Comparison of ENCODE assay signal across 9 cellular contexts in the genomic region with DNA sequence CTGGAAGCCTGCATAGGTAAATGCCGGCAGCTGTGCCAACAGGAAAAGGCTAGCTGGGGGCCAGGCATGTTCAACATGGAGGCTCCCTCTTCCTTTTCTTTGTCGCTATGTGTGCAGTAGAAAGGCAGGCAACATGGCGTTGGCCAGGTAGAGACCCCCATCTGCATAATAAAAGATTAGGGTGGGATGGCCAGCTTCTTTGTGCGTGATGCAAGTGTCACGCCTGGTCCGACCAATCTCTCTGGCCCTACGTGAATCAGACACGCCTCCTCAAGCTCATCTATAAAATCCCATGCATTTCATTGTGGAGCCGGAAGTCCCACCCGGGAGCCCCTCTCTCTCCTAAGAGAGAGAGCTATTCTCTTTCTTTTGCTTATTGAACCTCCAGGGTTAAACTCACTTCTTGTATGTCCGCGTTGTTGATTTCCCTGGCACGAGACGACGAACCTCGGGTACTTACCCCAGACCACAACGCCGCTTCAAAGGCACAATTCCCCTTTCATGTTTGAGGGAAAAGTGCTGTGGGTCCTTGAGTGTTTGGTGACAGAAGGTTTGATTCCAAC. TPM values are rescaled to one million over a fixed set of nuclear protein-coding genes. Genes with fewer than 3 reads are reported as not detected.
A peak's percentile ranks its signal among the peaks of the same experiment; 100 is the strongest.
DNase-seq lines count a peak whose midpoint lies in the region; ATAC-seq and TF ChIP-seq lines count a peak whose summit lies in the region.
"Had no signal": no experiment of that assay in that cellular context is flagged by ENCODE, and none has a peak within 500 bp of the region (broad histone marks: within the 10 kb centered on the region; RNA-seq: fewer than 3 reads in every experiment).

No MANE protein-coding gene starts in this region.

- peaks cover 45 to 46% of the 10 kb centered on the region in 2 experiments for H3K4me1 Mint-ChIP-seq in H9

- H4K20me1 ChIP-seq in H9 (ENCODE audit: control insufficient read depth, insufficient read depth, insufficient read length), result no peaks in the 10 kb centered on the region

- no peaks in the 10 kb centered on the region for H3K9me3 Mint-ChIP-seq in H9

- H3K23ac ChIP-seq in H9 (ENCODE audit: insufficient read length, low read depth, low read length), result no peak overlapping the region

- peak overlapping the region; percentile 99 for H2BK20ac ChIP-seq in H9 (ENCODE audit: low read depth, low read length, poor library complexity, severe bottlenecking)

- H3K36me3 Mint-ChIP-seq in H9 (ENCODE audit: insufficient read depth in 1 of 3, low read depth in 3 of 3), result no peaks in the 10 kb centered on the region

- no peak overlapping the region for H2BK15ac ChIP-seq in H9 (ENCODE audit: low read depth, low read length)

- peak overlapping the region; percentile 97 for H3K4ac ChIP-seq in H9 (ENCODE audit: low read depth, low read length)

- no peaks in the 10 kb centered on the region for H3K36me3 ChIP-seq in skeletal muscle satellite cell (ENCODE audit: insufficient read depth, low read length)

- no peaks in the 10 kb centered on the region; the same call in 1 of the 2 replicates for H3K27me3 Mint-ChIP-seq in H9 (ENCODE audit: low read depth)

- peak overlapping the region; percentile 97 for H4K8ac ChIP-seq in H9 (replicated peaks; ENCODE audit: insufficient read length, low read depth, low read length)

- H4K91ac ChIP-seq in H9 (ENCODE audit: insufficient read length, low read depth, low read length), result peak overlapping the region; percentile 99

- H3K9ac ChIP-seq in H9 (ENCODE audit: extremely low read depth, insufficient read length, low read length), result peak overlapping the region; percentile 100
- H3K9ac ChIP-seq in skeletal muscle satellite cell (ENCODE audit: low read depth, low read length), result peak overlapping the region; percentile 47

- no peaks in the 10 kb centered on the region for H3K79me1 ChIP-seq in H9 (ENCODE audit: insufficient read depth, low read depth, low read length, poor library complexity, severe bottlenecking)

- WGBS in H9 (ENCODE audit: extremely low coverage, insufficient read length, low lambda C conversion rate), result no CpG with 5 or more reads among the region's 18 CpGs

- H3K4me1 ChIP-seq in H9 (ENCODE audit: insufficient read depth, low read length) (peaks cover 12% of the 10 kb centered on the region; the same call in 1 of the 2 replicates), skeletal muscle satellite cell (ENCODE audit: control insufficient read depth, insufficient read depth, low read length) (peaks cover 11% of the 10 kb centered on the region)

- H3K14ac ChIP-seq in H9 (ENCODE audit: insufficient read depth, low read length), result peak overlapping the region; percentile 96; the same call in 1 of the 2 replicates

- peak overlapping the region; percentile 99 for H3K27ac Mint-ChIP-seq in H9

- peak overlapping the region; percentile 55 for H2BK12ac ChIP-seq in H9 (ENCODE audit: insufficient read length, low read depth, low read length)

- TF ChIP-seq CTCF in H9 (conservative IDR thresholded peaks at IDR 0.05) (no peak), fibroblast of mammary gland (conservative IDR thresholded peaks at IDR 0.05; ENCODE audit: control insufficient read depth, insufficient read depth, low read depth, low read length) (no peak)

- DNase-seq in H9 (peak; percentile 93), NCI-H82 treated with DMSO at 0.1 percent for 48 hours (lab: John Stamatoyannopoulos, UW; ENCODE audit: unreplicated experiment) (peak; percentile 14), fibroblast of mammary gland (ENCODE audit: low read depth) (no peak), ureter (ENCODE audit: low spot score) (no peak), mucosa of gallbladder (ENCODE audit: low spot score) (no peak)

- H3K4me2 ChIP-seq in H9 (ENCODE audit: insufficient read depth, insufficient read length, low read length) (peak overlapping the region; percentile 87), skeletal muscle satellite cell (ENCODE audit: low read length) (no peak overlapping the region)

- peak overlapping the region; percentile 99 for H4K5ac ChIP-seq in H9 (ENCODE audit: insufficient read length, low read depth, low read length)

- peak overlapping the region; percentile 99 for H3K18ac ChIP-seq in H9 (ENCODE audit: insufficient read length, low read depth, low read length)

- H3T11ph ChIP-seq in H9 (ENCODE audit: low read length), result peak overlapping the region; percentile 80

- no peak overlapping the region for H2AFZ ChIP-seq in H9 (ENCODE audit: low read length)

- peak overlapping the region; percentile 93 for H2BK120ac ChIP-seq in H9 (ENCODE audit: low read depth, low read length, poor library complexity, severe bottlenecking)

- H3K27me3 ChIP-seq in H9 (ENCODE audit: insufficient read depth, low read length) (no peaks in the 10 kb centered on the region), skeletal muscle satellite cell (ENCODE audit: control insufficient read depth, insufficient read depth, low read length) (no peaks in the 10 kb centered on the region)

- H3K23me2 ChIP-seq in H9 (ENCODE audit: insufficient read length, low read depth, low read length, poor library complexity, severe bottlenecking), result no peaks in the 10 kb centered on the region

- H3K27ac ChIP-seq in H9 (ENCODE audit: insufficient read length, low read depth, low read length), result peak overlapping the region; percentile 100

- H2AK5ac ChIP-seq in H9 (ENCODE audit: insufficient read length, low read length), result peak overlapping the region; percentile 100

- H3K56ac ChIP-seq in H9 (ENCODE audit: insufficient read length, low read depth, low read length), result peak overlapping the region; percentile 91

- H3K4me3 ChIP-seq in fibroblast of mammary gland (ENCODE audit: control insufficient read depth, low read depth, low read length), result peak overlapping the region; percentile 12
- peak overlapping the region; percentile 16 for H3K4me3 ChIP-seq in skeletal muscle satellite cell (ENCODE audit: low read length)

- peak overlapping the region; percentile 99 for H2BK5ac ChIP-seq in H9 (ENCODE audit: insufficient read length, low read length)

- H3K79me2 ChIP-seq in H9 (ENCODE audit: insufficient read depth, low read length), result no peaks in the 10 kb centered on the region

- peak overlapping the region; percentile 71 to 79 for H3K4me3 Mint-ChIP-seq in H9

- H3K9me3 ChIP-seq in H9 (ENCODE audit: control insufficient read depth, low read depth, low read length) (no peaks in the 10 kb centered on the region), skeletal muscle satellite cell (replicated peaks; ENCODE audit: low read length) (no peaks in the 10 kb centered on the region)

- ATAC-seq in HG03097 (IDR thresholded peaks at IDR 0.05; ENCODE audit: low FRiP score, unreplicated experiment) (no peak), HG03571 (IDR thresholded peaks at IDR 0.05; ENCODE audit: unreplicated experiment) (no peak)

RNA-seq across cellular contexts. Expression of a gene that starts 25.0 kb away (rescaled TPM):
- total RNA-seq in H9 (2021) (0.09 and 0.11 TPM in 2 replicates), ureter (not detected), mucosa of gallbladder (not detected)
- not detected in 2 replicates for total RNA-seq in skeletal muscle satellite cell (2012; rRNA removed)
- total RNA-seq: lung microvascular endothelial cell had no signal

Comparison
In these comparisons a context has a peak if more than half of its experiments do, and no peak if none do; other contexts are left out.
1. DNase-seq: peak in H9 (single experiment) and NCI-H82 treated with DMSO at 0.1 percent for 48 hours (single experiment); none in fibroblast of mammary gland (single experiment), ureter (single experiment) and mucosa of gallbladder (single experiment).